ENCODE assay signal across 7 cellular contexts in genomic region chr6:28266563-28266961, GRCh38. TPM values are rescaled to one million over a fixed set of nuclear protein-coding genes. Genes with fewer than 3 reads are reported as not detected.
DNase-seq lines count a peak whose midpoint lies in the region; ATAC-seq and TF ChIP-seq lines count a peak whose summit lies in the region.
"Had no signal": no experiment of that assay in that cellular context is flagged by ENCODE, and none has a peak within 500 bp of the region (broad histone marks: within the 10 kb centered on the region; RNA-seq: fewer than 3 reads in every experiment).

No MANE protein-coding gene starts in this region.

- no peak overlapping the region for H2BK120ac ChIP-seq in mesendoderm (ENCODE audit: low read depth, low read length)

- peak; percentile 4 for ATAC-seq in activated B cell treated with CpG ODN at 0.5 μM for 24 hours (ENCODE audit: low read depth)
- no peak for ATAC-seq in GM21723 (IDR thresholded peaks at IDR 0.05; ENCODE audit: unreplicated experiment)
- no peak for ATAC-seq in HG02763 (IDR thresholded peaks at IDR 0.05; ENCODE audit: unreplicated experiment)

- H3K23ac ChIP-seq in mesendoderm (ENCODE audit: low read length): no peak overlapping the region

- H4K8ac ChIP-seq in mesendoderm (ENCODE audit: low read depth, low read length): no peak overlapping the region

- H3K4ac ChIP-seq in mesendoderm (ENCODE audit: low read depth, low read length): no peak overlapping the region

- H3K4me1 Mint-ChIP-seq in activated B cell treated with CpG ODN at 0.5 μM for 24 hours: peaks cover 10% of the 10 kb centered on the region

- H3K27me3 ChIP-seq in BLaER1 (no peaks in the 10 kb centered on the region), mesendoderm (ENCODE audit: insufficient read depth, low read length, poor library complexity) (no peaks in the 10 kb centered on the region)

- H3K36me3 ChIP-seq in BLaER1 (peaks cover 4% of the 10 kb centered on the region), mesendoderm (ENCODE audit: control insufficient read depth, insufficient read depth, low read length) (no peaks in the 10 kb centered on the region)

- CTCF ChIA-PET in activated B cell treated with CpG ODN at 0.5 μM for 24 hours (lab: Charles Lee): interaction anchor here (1.2 to 2.6 kb wide), 4 partner anchors 14 to 125 kb away, joined by 3 to 13 read pairs (median 7); partner anchors contain the start of genes ZKSCAN3, ZKSCAN4 and ZKSCAN8

- H4K5ac ChIP-seq in mesendoderm (ENCODE audit: low read length): no peak overlapping the region

- H3K9me3 ChIP-seq in BLaER1: no peaks in the 10 kb centered on the region

- 100% methylated on average over 2 of the region's 5 CpGs for WGBS in mesendoderm (ENCODE audit: extremely low coverage, insufficient coverage, low lambda C conversion rate)

- H3K4me3 Mint-ChIP-seq in activated B cell treated with CpG ODN at 0.5 μM for 24 hours: no peak overlapping the region
- H3K4me3 Mint-ChIP-seq: activated naive CD4-positive, alpha-beta T cell treated with anti-CD3 and anti-CD28 coated beads for 36 hours had no signal

- no peak for DNase-seq in activated B cell treated with CpG ODN at 0.5 μM for 24 hours
- no peak for DNase-seq in mesendoderm
- no peak for DNase-seq in activated effector memory CD4-positive, alpha-beta T cell treated with anti-CD3 and anti-CD28 coated beads, Interleukin-2, amount 50 U/mL, for 16 hours

- no peak for TF ChIP-seq CTCF in activated B cell treated with CpG ODN at 0.5 μM for 24 hours (IDR thresholded peaks at IDR 0.05)

- H3K4me3 ChIP-seq in BLaER1 (peak overlapping the region; percentile 82), mesendoderm (ENCODE audit: low read length) (no peak overlapping the region)

- H3K18ac ChIP-seq in mesendoderm (ENCODE audit: low read length): no peak overlapping the region

- H3K4me2 ChIP-seq in BLaER1: peak overlapping the region; percentile 76
- H3K4me2 ChIP-seq in mesendoderm (ENCODE audit: low read length): no peak overlapping the region

- H3K27ac ChIP-seq in BLaER1 (peak overlapping the region; percentile 78), mesendoderm (ENCODE audit: low read depth, low read length) (no peak overlapping the region)

- H2BK15ac ChIP-seq in mesendoderm (replicated peaks; ENCODE audit: low read depth): no peak overlapping the region

- no peak overlapping the region for H3K56ac ChIP-seq in mesendoderm (ENCODE audit: low read length)

- H3K36me3 Mint-ChIP-seq in activated B cell treated with CpG ODN at 0.5 μM for 24 hours (ENCODE audit: low read depth): peaks cover 5% of the 10 kb centered on the region

- no peaks in the 10 kb centered on the region for H3K27me3 Mint-ChIP-seq in activated B cell treated with CpG ODN at 0.5 μM for 24 hours

- H3K79me2 ChIP-seq in mesendoderm (ENCODE audit: control insufficient read depth, insufficient read depth, low read length): peaks cover 6% of the 10 kb centered on the region

- H3K9ac ChIP-seq in BLaER1 (peak overlapping the region; percentile 85), mesendoderm (ENCODE audit: low read length) (peak overlapping the region; percentile 65)

- POLR2A ChIA-PET in activated B cell treated with CpG ODN at 0.5 μM for 24 hours (lab: Charles Lee): interaction anchor here (0.6 to 4.0 kb wide), 18 partner anchors 14 to 1792 kb away, joined by 3 to 63 read pairs (median 8); partner anchors contain the start of genes PGBD1, ZKSCAN3, ZKSCAN4 and ZKSCAN8

- H3K4me1 ChIP-seq in BLaER1 (peaks cover 19% of the 10 kb centered on the region), mesendoderm (ENCODE audit: control insufficient read depth, low read depth, low read length) (no peaks in the 10 kb centered on the region)

- H3K27ac Mint-ChIP-seq in activated B cell treated with CpG ODN at 0.5 μM for 24 hours: no peak overlapping the region
- H3K27ac Mint-ChIP-seq: activated naive CD4-positive, alpha-beta T cell treated with anti-CD3 and anti-CD28 coated beads for 36 hours had no signal

- H2BK5ac ChIP-seq in mesendoderm (ENCODE audit: low read length): no peak overlapping the region

- peaks cover 2% of the 10 kb centered on the region for H3K79me1 ChIP-seq in mesendoderm (ENCODE audit: low read length)

- H2AK5ac ChIP-seq in mesendoderm (ENCODE audit: low read length): no peak overlapping the region

- H3K9me3 Mint-ChIP-seq in activated B cell treated with CpG ODN at 0.5 μM for 24 hours: no peaks in the 10 kb centered on the region

- H4K20me1 ChIP-seq in BLaER1: no peaks in the 10 kb centered on the region

- intact Hi-C loops in activated B cell treated with CpG ODN at 0.5 μM for 24 hours (cut with micrococcal nuclease): loop anchor here (5.0 to 10.0 kb wide), 5 partner anchors 49 to 362 kb away; partner anchors contain the start of genes ZNF165, ZSCAN16 and ZSCAN31

RNA-seq across cellular contexts. Expression of gene ZSCAN26, which starts 0.4 kb away (rescaled TPM):
- 16.0 and 17.8 TPM in 2 replicates for total RNA-seq in activated B cell treated with CpG ODN at 0.5 μM for 24 hours
- polyA plus RNA-seq in mesendoderm (2013, experiment 1 of 2): 8.0 TPM
- 8.4 TPM for polyA plus RNA-seq in mesendoderm (2013, experiment 2 of 2)

RNA-seq across cellular contexts. Expression of gene NKAPL, which starts 7.5 kb away (rescaled TPM):
- total RNA-seq in activated B cell treated with CpG ODN at 0.5 μM for 24 hours: 0.29 and 0.35 TPM in 2 replicates
- 0.17 TPM for polyA plus RNA-seq in mesendoderm (2013, experiment 1 of 2)
- polyA plus RNA-seq in mesendoderm (2013, experiment 2 of 2): 0.07 TPM

RNA-seq across cellular contexts. Expression of gene ZKSCAN4, which starts 14.5 kb away (rescaled TPM):
- 10.5 and 11.1 TPM in 2 replicates for total RNA-seq in activated B cell treated with CpG ODN at 0.5 μM for 24 hours
- polyA plus RNA-seq in mesendoderm (2013, experiment 1 of 2): 3.1 TPM
- 3.3 TPM for polyA plus RNA-seq in mesendoderm (2013, experiment 2 of 2)

RNA-seq across cellular contexts. Expression of gene PGBD1, which starts 14.8 kb away (rescaled TPM):
- total RNA-seq in activated B cell treated with CpG ODN at 0.5 μM for 24 hours: 1.8 and 1.9 TPM in 2 replicates
- 5.4 TPM for polyA plus RNA-seq in mesendoderm (2013, experiment 1 of 2)
- polyA plus RNA-seq in mesendoderm (2013, experiment 2 of 2): 5.6 TPM

RNA-seq across cellular contexts. Expression of gene ZSCAN9, which starts 41.5 kb away (rescaled TPM):
- 25.9 and 30.3 TPM in 2 replicates for total RNA-seq in activated B cell treated with CpG ODN at 0.5 μM for 24 hours
- 9.2 TPM for polyA plus RNA-seq in mesendoderm (2013, experiment 1 of 2)
- polyA plus RNA-seq in mesendoderm (2013, experiment 2 of 2): 8.6 TPM
